Comparison of ENCODE assay signal across 10 cellular contexts in the genomic region with DNA sequence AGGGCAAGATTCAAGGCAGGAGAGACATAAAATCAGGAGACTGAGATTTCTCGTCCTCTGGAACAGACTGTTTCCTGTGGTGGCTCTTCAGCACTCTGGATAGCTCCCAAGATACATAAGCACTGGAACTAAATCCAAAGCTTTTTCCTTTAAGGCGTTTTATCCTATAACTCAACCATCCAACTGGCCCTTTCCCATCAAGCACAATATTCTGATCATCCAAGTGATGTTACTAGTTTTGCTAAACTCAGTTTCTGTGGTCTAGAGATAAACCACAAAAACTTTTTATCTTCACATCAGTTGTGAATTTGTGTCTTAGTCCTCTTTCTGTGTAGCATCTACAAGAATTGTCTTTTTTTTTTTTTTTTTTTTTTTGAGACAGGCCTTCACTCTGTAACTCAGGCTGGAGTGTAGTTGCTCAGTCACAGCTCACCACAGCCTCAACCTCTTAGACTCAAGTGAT.
A peak's percentile ranks its signal among the peaks of the same experiment; 100 is the strongest.
DNase-seq lines count a peak whose midpoint lies in the region; ATAC-seq, FAIRE-seq and TF ChIP-seq lines count a peak whose summit lies in the region.
"Had no signal": no experiment of that assay in that cellular context is flagged by ENCODE, and none has a peak within 500 bp of the region (broad histone marks: within the 10 kb centered on the region; RNA-seq: fewer than 3 reads in every experiment).

No MANE protein-coding gene starts in this region.

- H3K36me3 Mint-ChIP-seq in CD4-positive, alpha-beta memory T cell, result no peaks in the 10 kb centered on the region
- H3K36me3 Mint-ChIP-seq in activated CD8-positive, alpha-beta T cell treated with anti-CD3 and anti-CD28 coated beads for 36 hours (ENCODE audit: low read depth), result no peaks in the 10 kb centered on the region

- H3K4me1 Mint-ChIP-seq in CD4-positive, alpha-beta memory T cell, result peaks cover 8 to 17% (median 10%) of the 10 kb centered on the region in 4 donors
- H3K4me1 Mint-ChIP-seq in activated CD8-positive, alpha-beta T cell treated with anti-CD3 and anti-CD28 coated beads for 36 hours (ENCODE audit: low read depth), result peaks cover 9% of the 10 kb centered on the region

- intact Hi-C loops in CD4-positive, alpha-beta memory T cell (cut with micrococcal nuclease), result no loop called here
- intact Hi-C loops in activated CD8-positive, alpha-beta T cell treated with anti-CD3 and anti-CD28 coated beads for 36 hours (cut with micrococcal nuclease), result loop anchor here (5.0 kb wide), 1 partner anchor 205 kb away; no protein-coding TSS in a partner anchor

- peak overlapping the region in 1 of 8 donors; percentile 31 for H3K4me3 Mint-ChIP-seq in CD4-positive, alpha-beta memory T cell
- no peak overlapping the region for H3K4me3 Mint-ChIP-seq in activated CD8-positive, alpha-beta T cell treated with anti-CD3 and anti-CD28 coated beads for 36 hours

- H3K4me1 ChIP-seq in CD4-positive, alpha-beta memory T cell (ENCODE audit: insufficient read depth, low read length), result peaks cover 5% of the 10 kb centered on the region
- no peaks in the 10 kb centered on the region for H3K4me1 ChIP-seq in hepatocyte (ENCODE audit: insufficient read depth)

- CTCF ChIA-PET in CD4-positive, alpha-beta memory T cell (lab: Charles Lee; ENCODE audit: partially characterized antibody), result interaction anchor here (0.6 to 1.1 kb wide), 2 partner anchors 51 to 451 kb away, joined by 3 to 4 read pairs; no protein-coding TSS in a partner anchor
- CTCF ChIA-PET in activated CD8-positive, alpha-beta T cell treated with anti-CD3 and anti-CD28 coated beads for 36 hours (lab: Charles Lee), result no interaction called here

- peaks cover 0 to 2% (median 0%) of the 10 kb centered on the region in 8 donors for H3K9me3 Mint-ChIP-seq in CD4-positive, alpha-beta memory T cell
- no peaks in the 10 kb centered on the region for H3K9me3 Mint-ChIP-seq in activated CD8-positive, alpha-beta T cell treated with anti-CD3 and anti-CD28 coated beads for 36 hours

- ATAC-seq in activated CD8-positive, alpha-beta T cell treated with anti-CD3 and anti-CD28 coated beads for 36 hours, result peak; percentile 71
- no peak for ATAC-seq in GM21717 (IDR thresholded peaks at IDR 0.05; ENCODE audit: unreplicated experiment)
- ATAC-seq in HG03457 (IDR thresholded peaks at IDR 0.05; ENCODE audit: unreplicated experiment), result no peak

- peak overlapping the region in 1 of 7 donors; percentile 3 for H3K27ac Mint-ChIP-seq in CD4-positive, alpha-beta memory T cell
- no peak overlapping the region for H3K27ac Mint-ChIP-seq in activated CD8-positive, alpha-beta T cell treated with anti-CD3 and anti-CD28 coated beads for 36 hours

- H3K4me3 ChIP-seq in CD4-positive, alpha-beta memory T cell (ENCODE audit: low read length in 2 of 2), result no peak overlapping the region
- no peak overlapping the region for H3K4me3 ChIP-seq in hepatocyte

- no peak for TF ChIP-seq CTCF in activated CD8-positive, alpha-beta T cell treated with anti-CD3 and anti-CD28 coated beads for 36 hours (IDR thresholded peaks at IDR 0.05)
- no peak for TF ChIP-seq CTCF in hepatocyte (IDR thresholded peaks at IDR 0.05; ENCODE audit: poor library complexity)

- WGBS in hepatocyte (ENCODE audit: low lambda C conversion rate, missing lambda C conversion rate), result 32% methylated on average over 2 of the region's 2 CpGs

- no peaks in the 10 kb centered on the region for H3K27me3 ChIP-seq in CD4-positive, alpha-beta memory T cell (ENCODE audit: insufficient read depth, low read length)
- no peaks in the 10 kb centered on the region for H3K27me3 ChIP-seq in hepatocyte

- H3K36me3 ChIP-seq in CD4-positive, alpha-beta memory T cell (ENCODE audit: insufficient read depth, low read length), result no peaks in the 10 kb centered on the region
- no peaks in the 10 kb centered on the region for H3K36me3 ChIP-seq in hepatocyte (replicated peaks; ENCODE audit: insufficient read depth, low read depth)

- DNase-seq in CD4-positive, alpha-beta memory T cell, result peak in 4 of 5 donors; percentile 10 to 43 (median 42)
- DNase-seq in HTR-8/SVneo (ENCODE audit: insufficient read length, low spot score) (peak; percentile 2), hepatocyte (ENCODE audit: low spot score) (peak; percentile 70), HuH-7.5 (ENCODE audit: low spot score) (no peak), NK-92 (lab: John Stamatoyannopoulos, UW; ENCODE audit: unreplicated experiment) (no peak)
- peak; percentile 35 for DNase-seq in activated CD8-positive, alpha-beta T cell treated with anti-CD3 and anti-CD28 coated beads for 36 hours
- DNase-seq: substantia nigra had no signal

- FAIRE-seq in HTR-8/SVneo (lab: Jason Lieb, UNC), result no peak

- H4K20me1 ChIP-seq in hepatocyte (ENCODE audit: insufficient read depth, poor library complexity, severe bottlenecking), result no peaks in the 10 kb centered on the region

- H3K27me3 Mint-ChIP-seq in CD4-positive, alpha-beta memory T cell, result no peaks in the 10 kb centered on the region
- peaks cover 9% of the 10 kb centered on the region for H3K27me3 Mint-ChIP-seq in activated CD8-positive, alpha-beta T cell treated with anti-CD3 and anti-CD28 coated beads for 36 hours

- H3K9me2 ChIP-seq in hepatocyte (replicated peaks; ENCODE audit: insufficient read depth), result no peaks in the 10 kb centered on the region

- no peaks in the 10 kb centered on the region for H3K9me3 ChIP-seq in CD4-positive, alpha-beta memory T cell (ENCODE audit: control insufficient read depth in 1 of 2, low read length in 2 of 2)
- no peaks in the 10 kb centered on the region for H3K9me3 ChIP-seq in hepatocyte (ENCODE audit: low read depth)

- no peaks in the 10 kb centered on the region for H3K79me2 ChIP-seq in hepatocyte

- H2AFZ ChIP-seq in hepatocyte, result no peak overlapping the region

- no peak overlapping the region for H3K4me2 ChIP-seq in hepatocyte

- no peak overlapping the region for H3K27ac ChIP-seq in CD4-positive, alpha-beta memory T cell (ENCODE audit: low read depth, low read length)
- H3K27ac ChIP-seq in hepatocyte, result no peak overlapping the region
- H3K27ac ChIP-seq: HL-60 had no signal

- POLR2A ChIA-PET in CD4-positive, alpha-beta memory T cell (lab: Charles Lee; ENCODE audit: partially characterized antibody), result no interaction called here
- POLR2A ChIA-PET in activated CD8-positive, alpha-beta T cell treated with anti-CD3 and anti-CD28 coated beads for 36 hours (lab: Charles Lee), result no interaction called here

Comparison
In these comparisons a context has a peak if more than half of its experiments do, and no peak if none do; other contexts are left out.
1. DNase-seq: peak in CD4-positive, alpha-beta memory T cell (4 of 5), HTR-8/SVneo (single experiment), activated CD8-positive, alpha-beta T cell treated with anti-CD3 and anti-CD28 coated beads for 36 hours (single experiment) and hepatocyte (single experiment); none in HuH-7.5 (single experiment) and NK-92 (single experiment).